In genomic region chr7:77799078-77799964, GRCh38 we compare ENCODE assay signal across 8 cellular contexts. TPM values are rescaled to one million over a fixed set of nuclear protein-coding genes. Genes with fewer than 3 reads are reported as not detected.
DNase-seq lines count a peak whose midpoint lies in the region; TF ChIP-seq lines count a peak whose summit lies in the region.

No MANE protein-coding gene starts in this region.

- TF ChIP-seq POLR2A in thyroid gland (IDR thresholded peaks at IDR 0.05) = peak in 1 of 2 donors; percentile 4

- H3K4me1 Mint-ChIP-seq in HFFc6 (ENCODE audit: low read depth) = peaks cover 60% of the 10 kb centered on the region

- peak; percentile 29 for DNase-seq in Daoy (ENCODE audit: low read depth)
- no peak for DNase-seq in HFFc6
- DNase-seq in NCI-H526 (lab: John Stamatoyannopoulos, UW) = peak; percentile 51 to 85
- DNase-seq in activated CD8-positive, alpha-beta memory T cell treated with anti-CD3 and anti-CD28 coated beads, Interleukin-2, amount 50 U/mL, for 4 hours = peak; percentile 32
- DNase-seq in epithelial cell of proximal tubule (ENCODE audit: low read depth) = no peak
- peak; percentile 31 to 42 for DNase-seq in thyroid gland
- no peak for DNase-seq in GOT3 (lab: John Stamatoyannopoulos, UW)

- H3K27ac ChIP-seq in muscle layer of colon (ENCODE audit: low read depth, low read length) (peak overlapping the region; percentile 85), thyroid gland (peak overlapping the region; percentile 72 to 91 (median 78))

- H3K4me1 ChIP-seq in muscle layer of colon (ENCODE audit: insufficient read depth, low read length) (peaks cover 26% of the 10 kb centered on the region), thyroid gland (peaks cover 18 to 20% of the 10 kb centered on the region in 2 donors)

- intact Hi-C loops in thyroid gland (cut with DNase I) = no loop called here

- TF ChIP-seq CTCF in HFFc6 (IDR thresholded peaks at IDR 0.05) (peak; percentile 34; the same call in 1 of the 2 replicates), epithelial cell of proximal tubule (conservative IDR thresholded peaks at IDR 0.05; ENCODE audit: low read depth, low read length) (no peak), thyroid gland (IDR thresholded peaks at IDR 0.05) (no peak)

- H3K27me3 ChIP-seq in muscle layer of colon (ENCODE audit: control insufficient read depth in 1 of 2, insufficient read depth in 2 of 2, low read length in 2 of 2) = no peaks in the 10 kb centered on the region
- H3K27me3 ChIP-seq in thyroid gland = no peaks in the 10 kb centered on the region

- H3K36me3 ChIP-seq in muscle layer of colon (ENCODE audit: insufficient read depth, low read length) (no peaks in the 10 kb centered on the region), thyroid gland (no peaks in the 10 kb centered on the region)

- peak overlapping the region; percentile 94 for H3K4me3 ChIP-seq in epithelial cell of proximal tubule (ENCODE audit: low read depth, low read length)
- peak overlapping the region; percentile 94 to 98 for H3K4me3 ChIP-seq in muscle layer of colon (ENCODE audit: low read depth in 1 of 2, low read length in 2 of 2)
- peak overlapping the region; percentile 78 to 83 (median 78) for H3K4me3 ChIP-seq in thyroid gland (replicated peaks in 1 of 3)

- peaks cover 2% of the 10 kb centered on the region; the same call in 1 of the 2 replicates for H3K27me3 Mint-ChIP-seq in HFFc6 (ENCODE audit: insufficient read depth)

- H3K9me3 ChIP-seq in muscle layer of colon (ENCODE audit: low read length) (no peaks in the 10 kb centered on the region), thyroid gland (no peaks in the 10 kb centered on the region)

- peaks cover 37% of the 10 kb centered on the region for H3K36me3 Mint-ChIP-seq in HFFc6 (ENCODE audit: low read depth)

- peak overlapping the region; percentile 92 for H3K4me3 Mint-ChIP-seq in HFFc6

- H3K27ac Mint-ChIP-seq in HFFc6 = peak overlapping the region; percentile 96

- peak overlapping the region; percentile 63 for H3K9ac ChIP-seq in muscle layer of colon (ENCODE audit: low read length)

- no peaks in the 10 kb centered on the region for H3K9me3 Mint-ChIP-seq in HFFc6

- 3 to 5% methylated on average over 12 to 37 of the region's 55 CpGs for WGBS in thyroid gland, 2 donors

RNA-seq across cellular contexts. Expression of gene PHTF2, which starts 0.7 kb away (rescaled TPM):
- total RNA-seq in Daoy (2014; rRNA removed; shearing (Covaris generic)) = 26.9 and 77.6 TPM in 2 replicates
- total RNA-seq in HFFc6 (2021; fragmentation: NEBNext Ultra II Directional; extraction: Animal tissue kit (Norgen Biotek cat#: 25700)) = 10 to 100 TPM; 59.8 to 83.2 (median 71.9) TPM
- 7.7 and 16.9 TPM in 2 replicates for total RNA-seq in epithelial cell of proximal tubule
- total RNA-seq in thyroid gland = 10 to 100 TPM; 15.3 to 28.3 (median 25.3) TPM

RNA-seq across cellular contexts. Expression of gene TMEM60, which starts 1.1 kb away (rescaled TPM):
- total RNA-seq in Daoy (2014; rRNA removed; shearing (Covaris generic)) = 13.3 and 16.3 TPM in 2 replicates
- total RNA-seq in HFFc6 (2021; fragmentation: NEBNext Ultra II Directional; extraction: Animal tissue kit (Norgen Biotek cat#: 25700)) = 10 to 100 TPM; 20.7 to 25.6 (median 23.7) TPM
- total RNA-seq in epithelial cell of proximal tubule = 16.2 and 17.5 TPM in 2 replicates
- 10 to 100 TPM; 16.5 to 24.1 (median 17.2) TPM for total RNA-seq in thyroid gland

Comparison
In these comparisons a context has a peak if more than half of its experiments do, and no peak if none do; other contexts are left out.
1. DNase-seq: peak in Daoy (single experiment), NCI-H526 (2 of 2), activated CD8-positive, alpha-beta memory T cell treated with anti-CD3 and anti-CD28 coated beads, Interleukin-2, amount 50 U/mL, for 4 hours (single experiment) and thyroid gland (2 of 2); none in HFFc6 (single experiment), epithelial cell of proximal tubule (single experiment) and GOT3 (single experiment).
2. Peak in every context shown above with its lines, with median percentiles within 50 percentile points of each other: H3K4me3 ChIP-seq.